26 cellular contexts compared by ENCODE assay signal in the genomic region with DNA sequence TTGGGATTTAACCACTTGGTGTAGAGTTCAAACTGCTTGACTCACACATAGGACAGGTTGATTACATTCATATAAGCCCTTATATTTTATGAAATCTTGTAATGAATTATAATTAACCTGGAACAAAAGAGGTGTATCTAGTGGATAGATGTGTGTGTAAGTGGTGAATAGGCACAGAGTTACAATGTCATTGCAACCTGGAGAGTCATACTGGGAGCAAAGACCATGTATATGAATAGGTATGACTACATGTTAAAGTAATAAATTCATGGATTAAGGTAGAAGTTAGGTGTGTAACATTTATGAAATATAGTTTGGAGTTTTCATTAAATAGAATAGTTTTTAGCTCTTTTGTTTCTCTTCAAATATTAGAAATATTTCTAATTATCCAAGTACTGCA.
"Had no signal": no experiment of that assay in that cellular context is flagged by ENCODE, and none has a peak within 500 bp of the region (broad histone marks: within the 10 kb centered on the region; RNA-seq: fewer than 3 reads in every experiment).

No MANE protein-coding gene starts in this region.

- H3K36me3 ChIP-seq: brain microvascular endothelial cell, MG63, WERI-Rb-1 had no signal

- ATAC-seq: activated CD8-positive, alpha-beta memory T cell treated with anti-CD3 and anti-CD28 coated beads, Interleukin-2, amount 10 ng/mL, durations not matched to agents 7 days and 5 days had no signal

- H3K9me3 Mint-ChIP-seq: activated CD4-positive, alpha-beta memory T cell treated with anti-CD3 and anti-CD28 coated beads, Interleukin-2, amount 10 ng/mL, durations not matched to agents 7 days and 5 days; activated naive CD4-positive, alpha-beta T cell treated with anti-CD3 and anti-CD28 coated beads for 36 hours; activated naive CD4-positive, alpha-beta T cell treated with anti-CD3 and anti-CD28 coated beads, Interleukin-2, amount 50 U/mL, for 72 hours had no signal

- H3K4me3 ChIP-seq: MG63 had no signal

- H3K27ac Mint-ChIP-seq: activated CD4-positive, alpha-beta memory T cell treated with anti-CD3 and anti-CD28 coated beads, Interleukin-2, amount 10 ng/mL, durations not matched to agents 7 days and 5 days; activated CD8-positive, alpha-beta memory T cell treated with anti-CD3 and anti-CD28 coated beads, Interleukin-2, amount 10 ng/mL, durations not matched to agents 7 days and 5 days; activated naive CD4-positive, alpha-beta T cell treated with anti-CD3 and anti-CD28 coated beads for 36 hours; activated naive CD4-positive, alpha-beta T cell treated with anti-CD3 and anti-CD28 coated beads, Interleukin-2, amount 50 U/mL, for 72 hours had no signal

- DNase-seq: activated CD4-positive, alpha-beta memory T cell treated with anti-CD3 and anti-CD28 coated beads, Interleukin-2, amount 10 ng/mL, durations not matched to agents 7 days and 5 days; activated CD4-positive, alpha-beta T cell treated with anti-CD3 and anti-CD28 coated beads for 48 hours; activated CD8-positive, alpha-beta memory T cell treated with anti-CD3 and anti-CD28 coated beads for 24 hours; activated CD8-positive, alpha-beta memory T cell treated with anti-CD3 and anti-CD28 coated beads, Interleukin-2, amount 10 ng/mL, durations not matched to agents 7 days and 5 days; activated CD8-positive, alpha-beta memory T cell treated with anti-CD3 and anti-CD28 coated beads, Interleukin-2, amount 50 U/mL, for 48 hours; activated gamma-delta T cell treated with Interleukin-2 at 50 U/mL for 16 hours; activated naive CD4-positive, alpha-beta T cell treated with anti-CD3 and anti-CD28 coated beads for 36 hours; amniotic stem cell; aorta; brain microvascular endothelial cell; central memory CD4-positive, alpha-beta T cell; Kasumi-1; KBM-7; MG63; NCI-H1048; NCI-H1105 treated with DMSO at 0.1 percent for 48 hours; NCI-H1436; NCI-H1694; NCI-H1930; NCI-H2081 treated with DMSO at 0.1 percent for 48 hours; NCI-H345; NCI-H524 treated with DMSO at 0.1 percent for 48 hours; Right ventricle myocardium superior; T1000; WERI-Rb-1 had no signal

- H3K27me3 Mint-ChIP-seq: activated CD4-positive, alpha-beta memory T cell treated with anti-CD3 and anti-CD28 coated beads, Interleukin-2, amount 10 ng/mL, durations not matched to agents 7 days and 5 days; activated CD8-positive, alpha-beta memory T cell treated with anti-CD3 and anti-CD28 coated beads, Interleukin-2, amount 10 ng/mL, durations not matched to agents 7 days and 5 days had no signal

- H3K9me3 ChIP-seq: MG63 had no signal

- H3K4me3 Mint-ChIP-seq: activated CD4-positive, alpha-beta memory T cell treated with anti-CD3 and anti-CD28 coated beads, Interleukin-2, amount 10 ng/mL, durations not matched to agents 7 days and 5 days; activated CD8-positive, alpha-beta memory T cell treated with anti-CD3 and anti-CD28 coated beads, Interleukin-2, amount 10 ng/mL, durations not matched to agents 7 days and 5 days; activated naive CD4-positive, alpha-beta T cell treated with anti-CD3 and anti-CD28 coated beads for 36 hours had no signal

- H3K27ac ChIP-seq: brain microvascular endothelial cell, WERI-Rb-1 had no signal

- H3K27me3 ChIP-seq: brain microvascular endothelial cell, MG63 had no signal
